Comparison of ENCODE assay signal across 29 cellular contexts in genomic region chr6:83250235-83250634, GRCh38.
"Had no signal": no experiment of that assay in that cellular context is flagged by ENCODE, and none has a peak within 500 bp of the region (broad histone marks: within the 10 kb centered on the region; RNA-seq: fewer than 3 reads in every experiment).

No MANE protein-coding gene starts in this region.

- H3K9me3 Mint-ChIP-seq: activated CD4-positive, alpha-beta T cell treated with anti-CD3 and anti-CD28 coated beads, Interleukin-2, amount 10 ng/mL, durations not matched to agents 24 days and 14 days; activated CD8-positive, alpha-beta T cell treated with anti-CD3 and anti-CD28 coated beads for 36 hours; activated naive CD8-positive, alpha-beta T cell treated with anti-CD3 and anti-CD28 coated beads, Interleukin-2, amount 10 ng/mL, durations not matched to agents 7 days and 5 days; activated T-cell treated with anti-CD3 and anti-CD28 coated beads, Interleukin-2, amount 50 U/mL, for 72 hours; activated T-helper 17 cell treated with anti-CD3 and anti-CD28 coated beads, Interleukin-2, amount 50 U/mL, for 72 hours; T-helper 1 cell treated with Interleukin-12 subunit alpha and Interleukin-12 subunit beta and Interleukin-4 antibody, amounts not matched to agents 30 μg/mL and 1 μg/mL, for 36 hours; T-helper 2 cell treated with Interferon-gamma antibody and Interleukin-4, amounts not matched to agents 5 μg/mL and 100 μg/mL, for 36 hours had no signal

- H3K9ac ChIP-seq: KMS-11 had no signal

- FAIRE-seq: TTC549 had no signal

- H3K36me3 ChIP-seq: ascending aorta, cardiac muscle cell, SJCRH30 had no signal

- DNase-seq: activated CD4-positive, alpha-beta T cell treated with anti-CD3 and anti-CD28 coated beads, Interleukin-2, amount 10 ng/mL, durations not matched to agents 24 days and 14 days; activated CD4-positive, alpha-beta T cell treated with anti-CD3 and anti-CD28 coated beads, Interleukin-2, amount 50 U/mL, for 4 hours; activated CD8-positive, alpha-beta T cell treated with anti-CD3 and anti-CD28 coated beads for 36 hours; activated effector memory CD4-positive, alpha-beta T cell treated with anti-CD3 and anti-CD28 coated beads, Interleukin-2, amount 50 U/mL, for 16 hours; activated naive CD4-positive, alpha-beta T cell; activated naive CD4-positive, alpha-beta T cell treated with anti-CD3 and anti-CD28 coated beads, Interleukin-2, amount 50 U/mL, for 16 hours; activated naive CD8-positive, alpha-beta T cell treated with anti-CD3 and anti-CD28 coated beads, Interleukin-2, amount 10 ng/mL, durations not matched to agents 7 days and 5 days; activated T-cell treated with anti-CD3 and anti-CD28 coated beads, Interleukin-2, amount 50 U/mL, for 1 hour; activated T-cell treated with anti-CD3 and anti-CD28 coated beads, Interleukin-2, amount 50 U/mL, for 72 hours; amygdala; MM.1S; MV-4-11; NCI-H1092; NCI-H1436 treated with DMSO at 0.1 percent for 48 hours; NCI-H1694 treated with DMSO at 0.1 percent for 48 hours; NCI-H2029; NCI-H345; NCI-H524 treated with DMSO at 0.1 percent for 48 hours; SHP77; SJCRH30 had no signal

- H3K27ac ChIP-seq: ascending aorta, cardiac muscle cell, KMS-11, SJCRH30, SK-N-MC had no signal

- H3K4me1 ChIP-seq: ascending aorta, SJCRH30 had no signal

- H3K9me3 ChIP-seq: ascending aorta, SJCRH30 had no signal

- H3K36me3 Mint-ChIP-seq: activated naive CD8-positive, alpha-beta T cell treated with anti-CD3 and anti-CD28 coated beads, Interleukin-2, amount 10 ng/mL, durations not matched to agents 7 days and 5 days had no signal

- H3K4me1 Mint-ChIP-seq: activated CD4-positive, alpha-beta T cell treated with anti-CD3 and anti-CD28 coated beads, Interleukin-2, amount 10 ng/mL, durations not matched to agents 24 days and 14 days; activated naive CD8-positive, alpha-beta T cell treated with anti-CD3 and anti-CD28 coated beads, Interleukin-2, amount 10 ng/mL, durations not matched to agents 7 days and 5 days; activated T-helper 17 cell treated with anti-CD3 and anti-CD28 coated beads, Interleukin-2, amount 50 U/mL, for 72 hours had no signal

- H3K4me3 ChIP-seq: ascending aorta, cardiac muscle cell, SJCRH30, SK-N-MC had no signal

- H3K27ac Mint-ChIP-seq: activated CD4-positive, alpha-beta T cell treated with anti-CD3 and anti-CD28 coated beads, Interleukin-2, amount 10 ng/mL, durations not matched to agents 24 days and 14 days; activated CD8-positive, alpha-beta T cell treated with anti-CD3 and anti-CD28 coated beads for 36 hours; activated naive CD8-positive, alpha-beta T cell treated with anti-CD3 and anti-CD28 coated beads, Interleukin-2, amount 10 ng/mL, durations not matched to agents 7 days and 5 days; activated T-cell treated with anti-CD3 and anti-CD28 coated beads, Interleukin-2, amount 50 U/mL, for 72 hours; activated T-helper 17 cell treated with anti-CD3 and anti-CD28 coated beads, Interleukin-2, amount 50 U/mL, for 72 hours; T-helper 1 cell treated with Interleukin-12 subunit alpha and Interleukin-12 subunit beta and Interleukin-4 antibody, amounts not matched to agents 30 μg/mL and 1 μg/mL, for 36 hours; T-helper 2 cell treated with Interferon-gamma antibody and Interleukin-4, amounts not matched to agents 5 μg/mL and 100 μg/mL, for 36 hours had no signal

- ATAC-seq: activated CD8-positive, alpha-beta T cell treated with anti-CD3 and anti-CD28 coated beads for 36 hours; activated T-cell treated with anti-CD3 and anti-CD28 coated beads, Interleukin-2, amount 50 U/mL, for 72 hours; activated T-helper 17 cell treated with anti-CD3 and anti-CD28 coated beads, Interleukin-2, amount 50 U/mL, for 72 hours; Panc1 had no signal

- H3K27me3 ChIP-seq: ascending aorta, cardiac muscle cell, SJCRH30 had no signal

- H3K4me3 Mint-ChIP-seq: activated CD4-positive, alpha-beta T cell treated with anti-CD3 and anti-CD28 coated beads, Interleukin-2, amount 10 ng/mL, durations not matched to agents 24 days and 14 days; activated CD8-positive, alpha-beta T cell treated with anti-CD3 and anti-CD28 coated beads for 36 hours; activated naive CD8-positive, alpha-beta T cell treated with anti-CD3 and anti-CD28 coated beads, Interleukin-2, amount 10 ng/mL, durations not matched to agents 7 days and 5 days; activated T-cell treated with anti-CD3 and anti-CD28 coated beads, Interleukin-2, amount 50 U/mL, for 72 hours; activated T-helper 17 cell treated with anti-CD3 and anti-CD28 coated beads, Interleukin-2, amount 50 U/mL, for 72 hours; T-helper 1 cell treated with Interleukin-12 subunit alpha and Interleukin-12 subunit beta and Interleukin-4 antibody, amounts not matched to agents 30 μg/mL and 1 μg/mL, for 36 hours; T-helper 2 cell treated with Interferon-gamma antibody and Interleukin-4, amounts not matched to agents 5 μg/mL and 100 μg/mL, for 36 hours had no signal
